In the genomic region with DNA sequence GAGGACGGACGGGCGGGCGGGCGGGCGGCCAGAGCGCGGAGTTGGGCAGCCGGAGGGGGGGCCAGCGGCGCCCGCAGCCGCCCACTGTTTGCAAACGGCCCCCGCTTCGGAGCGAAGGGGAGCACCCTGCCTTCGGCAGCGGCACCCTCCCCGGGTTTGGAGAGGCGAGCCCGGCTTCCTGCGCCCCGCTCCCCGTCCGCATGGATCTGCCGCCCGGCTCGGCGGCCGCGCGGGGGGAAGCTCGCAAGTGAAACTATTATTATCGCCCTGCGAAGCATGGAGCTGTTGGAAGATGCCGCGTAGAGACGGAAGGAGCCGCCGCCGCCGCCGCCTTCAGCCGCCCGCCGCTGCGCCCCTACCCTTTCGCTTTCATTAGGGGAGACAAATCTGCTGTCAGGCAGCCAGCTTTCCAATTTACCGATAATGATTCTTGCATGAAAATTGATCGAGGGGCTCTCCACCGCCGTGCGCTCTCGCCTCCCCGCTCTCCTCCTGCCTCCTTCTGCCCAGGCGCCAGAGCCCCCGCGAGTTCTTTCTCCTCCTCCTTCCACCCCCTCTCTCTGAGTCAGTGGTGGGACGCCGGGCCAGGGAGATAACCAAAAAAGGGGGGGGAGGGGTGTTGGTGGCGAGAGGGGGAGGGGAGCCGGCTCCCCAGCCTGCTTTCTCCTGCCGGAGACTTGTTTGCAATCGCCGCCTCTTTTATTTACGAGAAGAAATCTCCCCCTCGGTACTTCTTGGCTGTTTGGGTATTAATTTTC, we compare ENCODE assay signal across 8 cellular contexts. TPM values are rescaled to one million over a fixed set of nuclear protein-coding genes. Genes with fewer than 3 reads are reported as not detected.
A peak's percentile ranks its signal among the peaks of the same experiment; 100 is the strongest.
DNase-seq lines count a peak whose midpoint lies in the region; ATAC-seq and TF ChIP-seq lines count a peak whose summit lies in the region.

No MANE protein-coding gene starts in this region.

- peaks cover 47% of the 10 kb centered on the region for H3F3A ChIP-seq in PC-9 (ENCODE audit: insufficient read depth, low read depth)

- DNase-seq in SIG-M5 treated with dmso at 0.1 percent for 504 hours (lab: John Stamatoyannopoulos, UW; ENCODE audit: unreplicated experiment), result peak; percentile 72
- no peak for DNase-seq in SIG-M5 (lab: John Stamatoyannopoulos, UW)
- DNase-seq in PC-9, result peak in 1 of 2 experiments; percentile 23
- peak; percentile 67 for DNase-seq in activated T-helper 2 cell treated with anti-CD3 and anti-CD28 coated beads, Interferon-gamma antibody, Interleukin-2, Interleukin-4, amounts not matched to agents 10 μg/mL and 5 μg/mL and 100 μg/mL, durations not matched to agents 14 hours and 24 hours and 36 hours (ENCODE audit: low spot score)
- peak; percentile 70 for DNase-seq in fibroblast of pulmonary artery (ENCODE audit: low read depth)
- peak; percentile 82 for DNase-seq in upper lobe of right lung
- DNase-seq in superior temporal gyrus (ENCODE audit: extremely low spot score), result no peak

- H3K4me3 ChIP-seq in PC-9, result peak overlapping the region; percentile 72
- peak overlapping the region; percentile 75 for H3K4me3 ChIP-seq in fibroblast of pulmonary artery (replicated peaks; ENCODE audit: low read depth, low read length)
- H3K4me3 ChIP-seq in neutrophil (ENCODE audit: low read depth in 1 of 2, low read length in 1 of 2), result peak overlapping the region; percentile 83 to 86
- peak overlapping the region; percentile 87 for H3K4me3 ChIP-seq in upper lobe of right lung

- BruUV-seq in PC-9 (replicated peaks; lab: Mats Ljungman, UMichigan), result no TSS peak

- H3K4me3 Mint-ChIP-seq in activated T-helper 2 cell treated with anti-CD3 and anti-CD28 coated beads, Interferon-gamma antibody, Interleukin-2, Interleukin-4, amounts not matched to agents 10 μg/mL and 5 μg/mL and 100 μg/mL, durations not matched to agents 14 hours and 24 hours and 36 hours (ENCODE audit: low read depth), result peak overlapping the region; percentile 95

- no peaks in the 10 kb centered on the region for H3K9me2 ChIP-seq in PC-9 (ENCODE audit: insufficient read depth)

- peak overlapping the region; percentile 48 for H3K27ac ChIP-seq in PC-9
- peak overlapping the region; percentile 86 for H3K27ac ChIP-seq in neutrophil
- peak overlapping the region; percentile 95 for H3K27ac ChIP-seq in upper lobe of right lung

- no peak for TF ChIP-seq CTCF in PC-9 (conservative IDR thresholded peaks at IDR 0.05)
- no peak for TF ChIP-seq CTCF in fibroblast of pulmonary artery (IDR thresholded peaks at IDR 0.05; ENCODE audit: low read length, missing control alignments)
- TF ChIP-seq CTCF in neutrophil (IDR thresholded peaks at IDR 0.05), result no peak
- TF ChIP-seq CTCF in upper lobe of right lung (IDR thresholded peaks at IDR 0.05), result no peak

- peaks cover 34% of the 10 kb centered on the region for H3K4me1 Mint-ChIP-seq in activated T-helper 2 cell treated with anti-CD3 and anti-CD28 coated beads, Interferon-gamma antibody, Interleukin-2, Interleukin-4, amounts not matched to agents 10 μg/mL and 5 μg/mL and 100 μg/mL, durations not matched to agents 14 hours and 24 hours and 36 hours (ENCODE audit: low read depth)

- intact Hi-C loops in PC-9 (cut with micrococcal nuclease; ENCODE audit: unreplicated experiment) (loop anchor here (2.0 to 5.0 kb wide), 3 partner anchors 40 to 133 kb away; no protein-coding TSS in a partner anchor), upper lobe of right lung (cut with DNase I) (no loop called here)
- intact Hi-C loops in activated T-helper 2 cell treated with anti-CD3 and anti-CD28 coated beads, Interferon-gamma antibody, Interleukin-2, Interleukin-4, amounts not matched to agents 10 μg/mL and 5 μg/mL and 100 μg/mL, durations not matched to agents 14 hours and 24 hours and 36 hours (cut with micrococcal nuclease), result loop anchor here (1.0 to 10.0 kb wide), 6 partner anchors 9 to 1440 kb away; a partner anchor contains a TSS

- H3K4me2 ChIP-seq in PC-9, result peak overlapping the region; percentile 83

- H3K27me3 ChIP-seq in PC-9 (ENCODE audit: insufficient read depth, low read depth) (no peaks in the 10 kb centered on the region), neutrophil (no peaks in the 10 kb centered on the region), upper lobe of right lung (no peaks in the 10 kb centered on the region)

- no peaks in the 10 kb centered on the region for H3K9me3 Mint-ChIP-seq in activated T-helper 2 cell treated with anti-CD3 and anti-CD28 coated beads, Interferon-gamma antibody, Interleukin-2, Interleukin-4, amounts not matched to agents 10 μg/mL and 5 μg/mL and 100 μg/mL, durations not matched to agents 14 hours and 24 hours and 36 hours

- H3K36me3 Mint-ChIP-seq in activated T-helper 2 cell treated with anti-CD3 and anti-CD28 coated beads, Interferon-gamma antibody, Interleukin-2, Interleukin-4, amounts not matched to agents 10 μg/mL and 5 μg/mL and 100 μg/mL, durations not matched to agents 14 hours and 24 hours and 36 hours (ENCODE audit: low read depth), result peaks cover 3% of the 10 kb centered on the region

- H2AFZ ChIP-seq in PC-9, result peak overlapping the region; percentile 66; the same call in 1 of the 2 replicates

- no peaks in the 10 kb centered on the region for H3K27me3 Mint-ChIP-seq in activated T-helper 2 cell treated with anti-CD3 and anti-CD28 coated beads, Interferon-gamma antibody, Interleukin-2, Interleukin-4, amounts not matched to agents 10 μg/mL and 5 μg/mL and 100 μg/mL, durations not matched to agents 14 hours and 24 hours and 36 hours (ENCODE audit: low read depth)

- POLR2A ChIA-PET in PC-9 (lab: Charles Lee; ENCODE audit: unreplicated experiment), result interaction anchor here (0.6 to 0.7 kb wide), 3 partner anchors 40 to 1045 kb away, joined by 3 to 5 read pairs (median 3); no protein-coding TSS in a partner anchor

- H3K4me1 ChIP-seq in PC-9 (replicated peaks; ENCODE audit: insufficient read depth) (peaks cover 29% of the 10 kb centered on the region), neutrophil (ENCODE audit: control insufficient read depth in 1 of 2, insufficient read depth in 1 of 2, low read depth in 1 of 2, low read length in 1 of 2) (peaks cover 25 to 28% of the 10 kb centered on the region in 2 experiments), upper lobe of right lung (peaks cover 29% of the 10 kb centered on the region)

- peaks cover 50% of the 10 kb centered on the region for H3K79me2 ChIP-seq in PC-9 (ENCODE audit: low read depth)

- CTCF ChIA-PET in PC-9 (lab: Charles Lee), result interaction anchor here (0.6 to 1.0 kb wide), 3 partner anchors 63 to 139 kb away, joined by 3 to 8 read pairs (median 6); no protein-coding TSS in a partner anchor

- H3K27ac Mint-ChIP-seq in activated T-helper 2 cell treated with anti-CD3 and anti-CD28 coated beads, Interferon-gamma antibody, Interleukin-2, Interleukin-4, amounts not matched to agents 10 μg/mL and 5 μg/mL and 100 μg/mL, durations not matched to agents 14 hours and 24 hours and 36 hours, result peak overlapping the region; percentile 98

- H3K36me3 ChIP-seq in PC-9 (ENCODE audit: low read depth) (no peaks in the 10 kb centered on the region), neutrophil (no peaks in the 10 kb centered on the region), upper lobe of right lung (no peaks in the 10 kb centered on the region)

- no peaks in the 10 kb centered on the region for H3K9me3 ChIP-seq in PC-9 (ENCODE audit: insufficient read depth, low read depth)
- no peaks in the 10 kb centered on the region for H3K9me3 ChIP-seq in neutrophil
- H3K9me3 ChIP-seq in upper lobe of right lung, result no peaks in the 10 kb centered on the region

- peaks cover 15% of the 10 kb centered on the region for H4K20me1 ChIP-seq in PC-9 (ENCODE audit: insufficient read depth)

- peak; percentile 22 for ATAC-seq in upper lobe of right lung

RNA-seq across cellular contexts. Expression of a gene that starts 58.2 kb away (rescaled TPM):
- total RNA-seq in PC-9 (2021), result 60.0 and 83.5 TPM in 2 replicates
- total RNA-seq in activated T-helper 2 cell treated with anti-CD3 and anti-CD28 coated beads, Interferon-gamma antibody, Interleukin-2, Interleukin-4, amounts not matched to agents 10 μg/mL and 5 μg/mL and 100 μg/mL, durations not matched to agents 14 hours and 24 hours and 36 hours, result 37.2 and 39.4 TPM in 2 replicates
- 87.2 TPM for total RNA-seq in upper lobe of right lung

Comparison
In these comparisons a context has a peak if more than half of its experiments do, and no peak if none do; other contexts are left out.
1. DNase-seq: peak in SIG-M5 treated with dmso at 0.1 percent for 504 hours (single experiment), activated T-helper 2 cell treated with anti-CD3 and anti-CD28 coated beads, Interferon-gamma antibody, Interleukin-2, Interleukin-4, amounts not matched to agents 10 μg/mL and 5 μg/mL and 100 μg/mL, durations not matched to agents 14 hours and 24 hours and 36 hours (single experiment), fibroblast of pulmonary artery (single experiment) and upper lobe of right lung (single experiment); none in SIG-M5 (single experiment) and superior temporal gyrus (single experiment).
2. Peak in every context shown above with its lines, with median percentiles within 50 percentile points of each other: H3K27ac ChIP-seq and H3K4me3 ChIP-seq.